In genomic region chr6:96926425-96926824, GRCh38 we compare ENCODE assay signal across 1 cellular context.
TF ChIP-seq lines count a peak whose summit lies in the region.

No MANE protein-coding gene starts in this region.

TF ChIP-seq in K562, 482 proteins besides CTCF, POLR2A, EP300 and RAD21 (continued from another document and continues in another):
- no peak for TF ChIP-seq ZNF655 (CRISPR knock-in tag; IDR thresholded peaks at IDR 0.05)
- TF ChIP-seq ZNF589 (CRISPR knock-in tag; IDR thresholded peaks at IDR 0.05; ENCODE audit: low read depth): no peak
- TF ChIP-seq NFRKB (IDR thresholded peaks at IDR 0.05; ENCODE audit: low read depth): no peak
- TF ChIP-seq ZBTB5 (IDR thresholded peaks at IDR 0.05): no peak
- no peak for TF ChIP-seq TCF7 (IDR thresholded peaks at IDR 0.05; ENCODE audit: borderline replicate concordance)
- peak; percentile 67 for TF ChIP-seq PRDM10 (IDR thresholded peaks at IDR 0.05; ENCODE audit: partially characterized antibody)
- no peak for TF ChIP-seq E2F1 (CRISPR knock-in tag; IDR thresholded peaks at IDR 0.05)
- TF ChIP-seq ZNF830 (CRISPR knock-in tag; IDR thresholded peaks at IDR 0.05): no peak
- TF ChIP-seq BRD9 (IDR thresholded peaks at IDR 0.05; ENCODE audit: low read depth, partially characterized antibody): no peak
- TF ChIP-seq BCLAF1 (IDR thresholded peaks at IDR 0.05; ENCODE audit: borderline replicate concordance in 1 of 2, control insufficient read depth in 1 of 2, low read depth in 2 of 2, low read length in 1 of 2): no peak
- no peak for TF ChIP-seq CBX8 (IDR thresholded peaks at IDR 0.05; ENCODE audit: borderline replicate concordance, extremely low read depth, low read depth, low read length, poor library complexity, severe bottlenecking)
- no peak for TF ChIP-seq C11orf30 (IDR thresholded peaks at IDR 0.05; ENCODE audit: low read depth)
- no peak for TF ChIP-seq TEAD1 (CRISPR knock-in tag; IDR thresholded peaks at IDR 0.05)
- TF ChIP-seq NBN (IDR thresholded peaks at IDR 0.05; ENCODE audit: low read depth): peak; percentile 73
- TF ChIP-seq SMC3 (conservative IDR thresholded peaks at IDR 0.05; ENCODE audit: insufficient read depth, low read depth, low read length): no peak
- no peak for TF ChIP-seq JUN (IDR thresholded peaks at IDR 0.05; ENCODE audit: borderline replicate concordance, low read depth, low read length)
- no peak for TF ChIP-seq JUN (CRISPR knock-in tag; IDR thresholded peaks at IDR 0.05; ENCODE audit: borderline replicate concordance)
- peak; percentile 48 for TF ChIP-seq PKNOX1 (IDR thresholded peaks at IDR 0.05)
- no peak for TF ChIP-seq ZNF140 (CRISPR knock-in tag; IDR thresholded peaks at IDR 0.05)
- TF ChIP-seq CHCHD3 (CRISPR knock-in tag; IDR thresholded peaks at IDR 0.05): no peak
- TF ChIP-seq FOXK1 (CRISPR knock-in tag; IDR thresholded peaks at IDR 0.05; ENCODE audit: borderline replicate concordance): no peak
- no peak for TF ChIP-seq RERE (CRISPR knock-in tag; IDR thresholded peaks at IDR 0.05; ENCODE audit: borderline replicate concordance)
- no peak for TF ChIP-seq ID3 (CRISPR knock-in tag; IDR thresholded peaks at IDR 0.05)
- no peak for TF ChIP-seq ID3 (tag; IDR thresholded peaks at IDR 0.05)
- TF ChIP-seq ZNF609 (CRISPR knock-in tag; IDR thresholded peaks at IDR 0.05; ENCODE audit: borderline replicate concordance): no peak
- TF ChIP-seq ZNF197 (CRISPR knock-in tag; IDR thresholded peaks at IDR 0.05; ENCODE audit: low read depth): no peak
- no peak for TF ChIP-seq SNRNP70 (optimal IDR thresholded peaks at IDR 0.05; ENCODE audit: low read depth, low read length)
- peak; percentile 58 for TF ChIP-seq CXXC5 (CRISPR knock-in tag; IDR thresholded peaks at IDR 0.05)
- TF ChIP-seq MEF2D (tag; conservative IDR thresholded peaks at IDR 0.05; ENCODE audit: low read depth): 0 out of 2 replicates have a peak, but pooled peaks have one; percentile 36
- TF ChIP-seq RFX5 (IDR thresholded peaks at IDR 0.05; ENCODE audit: low read depth, low read length): no peak
- no peak for TF ChIP-seq CGGBP1 (CRISPR knock-in tag; IDR thresholded peaks at IDR 0.05)
- no peak for TF ChIP-seq PHB (CRISPR knock-in tag; IDR thresholded peaks at IDR 0.05)
- no peak for TF ChIP-seq PTBP1 (IDR thresholded peaks at IDR 0.05; ENCODE audit: low read depth, low read length)
